Comparison of ENCODE assay signal across 25 cellular contexts in the genomic region with DNA sequence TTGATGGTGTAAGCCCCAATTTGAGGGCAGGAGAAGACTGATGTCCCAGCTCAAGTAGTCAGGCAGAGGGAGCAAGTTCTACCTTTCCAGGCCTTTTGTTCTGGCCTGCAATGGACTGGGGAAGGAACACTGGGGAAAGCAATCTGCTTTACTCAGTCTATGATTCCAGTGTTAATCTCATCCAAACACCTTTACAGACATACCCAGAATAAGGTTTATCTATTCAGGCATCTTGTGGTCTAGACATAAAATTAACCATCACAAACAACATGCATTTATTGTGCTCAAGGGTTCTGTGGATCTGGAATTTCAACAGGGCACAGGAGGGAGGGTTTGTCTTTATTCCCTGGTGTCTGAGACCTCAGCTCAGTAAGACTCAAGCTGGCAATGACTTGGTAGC. TPM values are rescaled to one million over a fixed set of nuclear protein-coding genes. Genes with fewer than 3 reads are reported as not detected.
"Had no signal": no experiment of that assay in that cellular context is flagged by ENCODE, and none has a peak within 500 bp of the region (broad histone marks: within the 10 kb centered on the region; RNA-seq: fewer than 3 reads in every experiment).

No MANE protein-coding gene starts in this region.

- H3K27ac ChIP-seq: brain microvascular endothelial cell, cardiac muscle cell, SJCRH30 had no signal

- H3K36me3 ChIP-seq: brain microvascular endothelial cell, cardiac muscle cell, SJCRH30 had no signal

- H3K27ac Mint-ChIP-seq: activated CD4-positive, alpha-beta memory T cell treated with anti-CD3 and anti-CD28 coated beads for 36 hours; activated CD4-positive, alpha-beta T cell treated with anti-CD3 and anti-CD28 coated beads, Interleukin-2, amount 10 ng/mL, durations not matched to agents 7 days and 5 days; activated naive CD4-positive, alpha-beta T cell treated with anti-CD3 and anti-CD28 coated beads, Interleukin-2, amount 50 U/mL, for 72 hours; activated T-cell treated with anti-CD3 and anti-CD28 coated beads, Interleukin-2, amount 50 U/mL, for 72 hours; T-helper 1 cell treated with Interleukin-12 subunit alpha and Interleukin-12 subunit beta and Interleukin-4 antibody, amounts not matched to agents 30 μg/mL and 1 μg/mL, for 36 hours had no signal

- ATAC-seq: activated naive CD4-positive, alpha-beta T cell treated with anti-CD3 and anti-CD28 coated beads, Interleukin-2, amount 50 U/mL, for 72 hours; activated T-cell treated with anti-CD3 and anti-CD28 coated beads, Interleukin-2, amount 50 U/mL, for 72 hours; Panc1; Right ventricle myocardium inferior; SK-N-SH treated with all-trans-retinoic acid at 6 μM for 48 hours had no signal

- H3K4me3 ChIP-seq: cardiac muscle cell, SJCRH30 had no signal

- H3K27me3 ChIP-seq: brain microvascular endothelial cell, cardiac muscle cell, SJCRH30 had no signal

- DNase-seq: activated CD4-positive, alpha-beta memory T cell treated with anti-CD3 and anti-CD28 coated beads for 36 hours; activated CD4-positive, alpha-beta T cell treated with anti-CD3 and anti-CD28 coated beads, Interleukin-2, amount 10 ng/mL, durations not matched to agents 7 days and 5 days; activated CD4-positive, CD25-positive, alpha-beta regulatory T cell; activated CD8-positive, alpha-beta memory T cell treated with anti-CD3 and anti-CD28 coated beads, Interleukin-2, amount 50 U/mL, for 4 hours; activated T-cell treated with anti-CD3 and anti-CD28 coated beads, Interleukin-2, amount 50 U/mL, for 72 hours; brain microvascular endothelial cell; Kasumi-1; KBM-7; NCI-H1048; NCI-H146; NCI-H187 treated with DMSO at 0.1 percent for 48 hours; NCI-H2081 treated with DMSO at 0.1 percent for 48 hours; NCI-H446 treated with DMSO at 0.1 percent for 48 hours; NCI-H524 treated with DMSO at 0.1 percent for 48 hours; NCI-H748 treated with DMSO at 0.1 percent for 48 hours; RPMI8226; SJCRH30; SW 1271; T1000 had no signal

- H3K4me3 Mint-ChIP-seq: activated CD4-positive, alpha-beta memory T cell treated with anti-CD3 and anti-CD28 coated beads for 36 hours; activated CD4-positive, alpha-beta T cell treated with anti-CD3 and anti-CD28 coated beads, Interleukin-2, amount 10 ng/mL, durations not matched to agents 7 days and 5 days; activated T-cell treated with anti-CD3 and anti-CD28 coated beads, Interleukin-2, amount 50 U/mL, for 72 hours; T-helper 1 cell treated with Interleukin-12 subunit alpha and Interleukin-12 subunit beta and Interleukin-4 antibody, amounts not matched to agents 30 μg/mL and 1 μg/mL, for 36 hours had no signal

- H3K27me3 Mint-ChIP-seq: activated CD4-positive, alpha-beta memory T cell treated with anti-CD3 and anti-CD28 coated beads for 36 hours; activated CD4-positive, alpha-beta T cell treated with anti-CD3 and anti-CD28 coated beads, Interleukin-2, amount 10 ng/mL, durations not matched to agents 7 days and 5 days had no signal

- H3K9me3 Mint-ChIP-seq: activated CD4-positive, alpha-beta T cell treated with anti-CD3 and anti-CD28 coated beads, Interleukin-2, amount 10 ng/mL, durations not matched to agents 7 days and 5 days; activated naive CD4-positive, alpha-beta T cell treated with anti-CD3 and anti-CD28 coated beads, Interleukin-2, amount 50 U/mL, for 72 hours; activated T-cell treated with anti-CD3 and anti-CD28 coated beads, Interleukin-2, amount 50 U/mL, for 72 hours; T-helper 1 cell treated with Interleukin-12 subunit alpha and Interleukin-12 subunit beta and Interleukin-4 antibody, amounts not matched to agents 30 μg/mL and 1 μg/mL, for 36 hours had no signal

RNA-seq across cellular contexts. Expression of gene TAGAP, which starts 30.4 kb away (rescaled TPM):
- total RNA-seq: cardiac muscle cell had no signal
